In the genomic region with DNA sequence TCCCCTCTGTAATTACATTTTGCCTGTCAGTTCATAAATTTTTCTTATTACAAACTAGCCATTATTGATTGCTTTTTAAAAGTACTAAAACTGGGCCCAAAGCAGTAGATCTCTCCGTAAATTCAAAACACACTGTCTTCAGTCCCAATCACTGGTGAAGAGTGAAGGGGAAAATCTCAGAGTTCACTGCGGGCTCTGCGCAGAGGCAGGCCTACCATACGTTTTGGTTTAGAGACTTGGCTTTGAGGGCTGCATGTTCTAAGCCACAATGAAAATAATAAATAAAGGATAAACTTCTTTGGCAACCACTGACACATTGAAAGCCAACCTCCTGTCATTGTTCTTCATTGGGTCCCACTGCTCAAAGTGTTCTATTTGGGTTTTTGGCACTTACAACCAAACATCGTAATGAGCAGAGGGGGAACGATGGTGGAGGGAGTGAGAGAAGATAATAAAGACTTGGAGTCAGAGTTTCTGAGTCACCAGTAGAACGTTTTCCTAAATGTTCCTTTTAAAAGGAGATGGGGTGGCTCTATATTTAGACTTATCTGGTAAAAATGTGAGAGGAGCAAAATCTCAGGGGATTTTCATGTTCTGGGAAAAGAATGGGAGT, we compare ENCODE assay signal across 28 cellular contexts.
DNase-seq lines count a peak whose midpoint lies in the region; ATAC-seq and TF ChIP-seq lines count a peak whose summit lies in the region.
"Had no signal": no experiment of that assay in that cellular context is flagged by ENCODE, and none has a peak within 500 bp of the region (broad histone marks: within the 10 kb centered on the region; RNA-seq: fewer than 3 reads in every experiment).

No MANE protein-coding gene starts in this region.

- no peak for TF ChIP-seq CTCF in cardiac fibroblast (IDR thresholded peaks at IDR 0.05; ENCODE audit: low read depth, low read length)
- TF ChIP-seq CTCF in heart right ventricle (IDR thresholded peaks at IDR 0.05): no peak
- TF ChIP-seq CTCF in osteoblast (IDR thresholded peaks at IDR 0.05; ENCODE audit: extremely low read depth, low read depth, low read length): no peak
- TF ChIP-seq CTCF in vagina (IDR thresholded peaks at IDR 0.05): no peak

- H3K79me2 ChIP-seq in osteoblast (ENCODE audit: insufficient read depth, low read length): no peaks in the 10 kb centered on the region

- H3K4me2 ChIP-seq in osteoblast (ENCODE audit: insufficient read depth, low read length): peak overlapping the region; percentile 28
- H3K4me2 ChIP-seq: KMS-11 had no signal

- intact Hi-C loops in heart right ventricle (cut with DNase I) (no loop called here), vagina (cut with DNase I) (no loop called here)

- H3K4me3 ChIP-seq in cardiac fibroblast (replicated peaks in 1 of 2; ENCODE audit: low read depth in 2 of 2, low read length in 2 of 2) (no peak overlapping the region), heart right ventricle (no peak overlapping the region), osteoblast (ENCODE audit: insufficient read depth, low read length) (no peak overlapping the region), vagina (no peak overlapping the region)
- H3K4me3 ChIP-seq: BLaER1 treated with 17β-estradiol and CSF1 and Interleukin-3, amounts not matched to agents 10 nM and 100 nM; breast epithelium; pancreas; right lobe of liver; SJSA1 had no signal

- H3K27ac ChIP-seq in heart right ventricle (peak overlapping the region in 9 of 10 donors; percentile 32 to 72 (median 64)), osteoblast (ENCODE audit: low read depth, low read length) (peak overlapping the region; percentile 23), vagina (peak overlapping the region; percentile 10)
- H3K27ac ChIP-seq: BLaER1 treated with 17β-estradiol and CSF1 and Interleukin-3, amounts not matched to agents 10 nM and 100 nM; KMS-11; pancreas; right lobe of liver; SJSA1 had no signal

- H3K27me3 ChIP-seq in heart right ventricle (no peaks in the 10 kb centered on the region), osteoblast (ENCODE audit: insufficient read depth, low read length) (no peaks in the 10 kb centered on the region), vagina (no peaks in the 10 kb centered on the region)
- H3K27me3 ChIP-seq: BLaER1 treated with 17β-estradiol and CSF1 and Interleukin-3, amounts not matched to agents 10 nM and 100 nM; pancreas; right lobe of liver; SJSA1 had no signal

- peak overlapping the region; percentile 62 for H2AFZ ChIP-seq in osteoblast (ENCODE audit: low read length)

- DNase-seq in cardiac fibroblast (ENCODE audit: low read depth in 2 of 2) (peak; percentile 10 to 70), heart right ventricle (peak in 1 of 2 donors; percentile 23), osteoblast (ENCODE audit: insufficient read length, low spot score, missing footprints) (peak; percentile 83), vagina (ENCODE audit: extremely low spot score in 2 of 2) (no peak), NCI-H146 treated with DMSO at 0.1 percent for 48 hours (lab: John Stamatoyannopoulos, UW; ENCODE audit: unreplicated experiment) (no peak), retina (no peak)
- DNase-seq: activated CD4-positive, alpha-beta memory T cell treated with anti-CD3 and anti-CD28 coated beads, Interleukin-2, amount 10 ng/mL, durations not matched to agents 7 days and 5 days; activated naive CD8-positive, alpha-beta T cell treated with anti-CD3 and anti-CD28 coated beads, Interleukin-2, amount 10 ng/mL, durations not matched to agents 7 days and 5 days; cortex of kidney; DMS79 treated with DMSO at 0.1 percent for 48 hours; endodermal cell; GOT3; left colon; midbrain; natural killer cell; NCI-H1436; NCI-H2107; NK-92 treated with Interleukin-12 subunit alpha and Interleukin-12 subunit beta, amount 100 ng/mL, for 24 hours; pancreas; right lobe of liver; stimulated activated CD4-positive, alpha-beta T cell treated with anti-CD3 and anti-CD28 coated beads, Interleukin-15, amount 100 ng/mL, for 24 hours had no signal

- H3K36me3 ChIP-seq in heart right ventricle: no peaks in the 10 kb centered on the region
- H3K36me3 ChIP-seq in osteoblast (ENCODE audit: insufficient read depth, low read length): no peaks in the 10 kb centered on the region
- no peaks in the 10 kb centered on the region for H3K36me3 ChIP-seq in vagina
- H3K36me3 ChIP-seq: BLaER1 treated with 17β-estradiol and CSF1 and Interleukin-3, amounts not matched to agents 10 nM and 100 nM; breast epithelium; pancreas; right lobe of liver; SJSA1 had no signal

- no peak for TF ChIP-seq POLR2A in vagina (IDR thresholded peaks at IDR 0.05)

- peak in 7 of 8 donors; percentile 38 to 74 (median 60) for ATAC-seq in heart right ventricle
- ATAC-seq in HG03039 (IDR thresholded peaks at IDR 0.05; ENCODE audit: unreplicated experiment): no peak
- ATAC-seq: activated CD4-positive, CD25-positive, alpha-beta regulatory T cell treated with anti-CD3 and anti-CD28 coated beads, Interleukin-2, amount 50 U/mL, for 24 hours; left colon; natural killer cell; Panc1; right lobe of liver had no signal

- H3K4me1 ChIP-seq in heart right ventricle (peaks cover 3 to 32% (median 17%) of the 10 kb centered on the region in 9 donors), osteoblast (ENCODE audit: insufficient read depth, low read length) (peaks cover 26% of the 10 kb centered on the region), vagina (peaks cover 13% of the 10 kb centered on the region)
- H3K4me1 ChIP-seq: breast epithelium, pancreas, right lobe of liver had no signal

- H3K9me3 ChIP-seq in heart right ventricle: no peaks in the 10 kb centered on the region
- H3K9me3 ChIP-seq in osteoblast (ENCODE audit: low read depth, low read length): no peaks in the 10 kb centered on the region
- no peaks in the 10 kb centered on the region for H3K9me3 ChIP-seq in vagina
- H3K9me3 ChIP-seq: BLaER1 treated with 17β-estradiol and CSF1 and Interleukin-3, amounts not matched to agents 10 nM and 100 nM; breast epithelium; pancreas; right lobe of liver; SJSA1 had no signal

- WGBS in heart right ventricle, 2 donors: 47 to 54% methylated on average over 7 of the region's 7 CpGs

- H4K20me1 ChIP-seq in osteoblast (ENCODE audit: insufficient read depth, low read length): no peaks in the 10 kb centered on the region
- H4K20me1 ChIP-seq: BLaER1 treated with 17β-estradiol and CSF1 and Interleukin-3, amounts not matched to agents 10 nM and 100 nM had no signal

Comparison
In these comparisons a context has a peak if more than half of its experiments do, and no peak if none do; other contexts are left out.
1. DNase-seq: peak in cardiac fibroblast (2 of 2) and osteoblast (single experiment); none in vagina (0 of 2), NCI-H146 treated with DMSO at 0.1 percent for 48 hours (single experiment) and retina (single experiment).
2. H3K27ac ChIP-seq: peak in every context shown above with its lines; median percentile 64 in heart right ventricle; 23 in osteoblast; 10 in vagina.